Comparison of ENCODE assay signal across 10 cellular contexts in genomic region chr10:35607475-35608316, GRCh38. TPM values are rescaled to one million over a fixed set of nuclear protein-coding genes. Genes with fewer than 3 reads are reported as not detected.
DNase-seq lines count a peak whose midpoint lies in the region; ATAC-seq and TF ChIP-seq lines count a peak whose summit lies in the region.
"Had no signal": no experiment of that assay in that cellular context is flagged by ENCODE, and none has a peak within 500 bp of the region (broad histone marks: within the 10 kb centered on the region; RNA-seq: fewer than 3 reads in every experiment).

No MANE protein-coding gene starts in this region.

- no peak overlapping the region for H3K27ac Mint-ChIP-seq in activated CD4-positive, alpha-beta memory T cell treated with anti-CD3 and anti-CD28 coated beads, Interleukin-2, amount 10 ng/mL, durations not matched to agents 7 days and 5 days
- H3K27ac Mint-ChIP-seq in stimulated activated effector memory CD8-positive, alpha-beta T cell treated with anti-CD3 and anti-CD28 coated beads, Interleukin-12 subunit alpha, Interleukin-12 subunit beta, amount 100 ng/mL, for 72 hours: no peak overlapping the region
- H3K27ac Mint-ChIP-seq in osteocyte (ENCODE audit: unreplicated experiment): no peak overlapping the region

- H3K4me3 Mint-ChIP-seq in activated CD4-positive, alpha-beta memory T cell treated with anti-CD3 and anti-CD28 coated beads, Interleukin-2, amount 10 ng/mL, durations not matched to agents 7 days and 5 days: peak overlapping the region; percentile 55
- H3K4me3 Mint-ChIP-seq in stimulated activated effector memory CD8-positive, alpha-beta T cell treated with anti-CD3 and anti-CD28 coated beads, Interleukin-12 subunit alpha, Interleukin-12 subunit beta, amount 100 ng/mL, for 72 hours: peak overlapping the region; percentile 65
- no peak overlapping the region for H3K4me3 Mint-ChIP-seq in osteocyte (ENCODE audit: unreplicated experiment)

- DNase-seq in DMS 273 (lab: John Stamatoyannopoulos, UW; ENCODE audit: unreplicated experiment) (peak; percentile 26), DMS 273 treated with DMSO at 0.1 percent for 48 hours (lab: John Stamatoyannopoulos, UW) (no peak), left ventricle myocardium inferior (no peak), occipital lobe (lab: John Stamatoyannopoulos, UW) (no peak), osteocyte (ENCODE audit: extremely low spot score, unreplicated experiment) (no peak)
- peak; percentile 29 for DNase-seq in activated CD4-positive, alpha-beta memory T cell treated with anti-CD3 and anti-CD28 coated beads, Interleukin-2, amount 10 ng/mL, durations not matched to agents 7 days and 5 days
- no peak for DNase-seq in stimulated activated effector memory CD8-positive, alpha-beta T cell treated with anti-CD3 and anti-CD28 coated beads, Interleukin-12 subunit alpha, Interleukin-12 subunit beta, amount 100 ng/mL, for 72 hours (ENCODE audit: low spot score in 2 of 2)

- peak; percentile 61 for ATAC-seq in stimulated activated effector memory CD8-positive, alpha-beta T cell treated with anti-CD3 and anti-CD28 coated beads, Interleukin-12 subunit alpha, Interleukin-12 subunit beta, amount 100 ng/mL, for 72 hours
- no peak for ATAC-seq in GM18873 (IDR thresholded peaks at IDR 0.05; ENCODE audit: low FRiP score, unreplicated experiment)

- H3K27me3 ChIP-seq in left ventricle myocardium inferior (ENCODE audit: low read depth): peaks cover 93% of the 10 kb centered on the region

- peaks cover 11% of the 10 kb centered on the region for H3K4me1 ChIP-seq in left ventricle myocardium inferior

- H3K9me3 ChIP-seq in left ventricle myocardium inferior (replicated peaks): no peaks in the 10 kb centered on the region

- peaks cover 4% of the 10 kb centered on the region for H3K9me3 Mint-ChIP-seq in activated CD4-positive, alpha-beta memory T cell treated with anti-CD3 and anti-CD28 coated beads, Interleukin-2, amount 10 ng/mL, durations not matched to agents 7 days and 5 days
- H3K9me3 Mint-ChIP-seq in stimulated activated effector memory CD8-positive, alpha-beta T cell treated with anti-CD3 and anti-CD28 coated beads, Interleukin-12 subunit alpha, Interleukin-12 subunit beta, amount 100 ng/mL, for 72 hours: no peaks in the 10 kb centered on the region
- H3K9me3 Mint-ChIP-seq in osteocyte (ENCODE audit: unreplicated experiment): no peaks in the 10 kb centered on the region

- no peaks in the 10 kb centered on the region for H3K36me3 Mint-ChIP-seq in activated CD4-positive, alpha-beta memory T cell treated with anti-CD3 and anti-CD28 coated beads, Interleukin-2, amount 10 ng/mL, durations not matched to agents 7 days and 5 days (ENCODE audit: low read depth)
- no peaks in the 10 kb centered on the region for H3K36me3 Mint-ChIP-seq in stimulated activated effector memory CD8-positive, alpha-beta T cell treated with anti-CD3 and anti-CD28 coated beads, Interleukin-12 subunit alpha, Interleukin-12 subunit beta, amount 100 ng/mL, for 72 hours
- H3K36me3 Mint-ChIP-seq in osteocyte (ENCODE audit: unreplicated experiment): no peaks in the 10 kb centered on the region

- peaks cover 34% of the 10 kb centered on the region for H3K27me3 Mint-ChIP-seq in activated CD4-positive, alpha-beta memory T cell treated with anti-CD3 and anti-CD28 coated beads, Interleukin-2, amount 10 ng/mL, durations not matched to agents 7 days and 5 days
- H3K27me3 Mint-ChIP-seq in osteocyte (ENCODE audit: unreplicated experiment): peaks cover 27% of the 10 kb centered on the region

- H3K36me3 ChIP-seq in left ventricle myocardium inferior: no peaks in the 10 kb centered on the region

- no peak for TF ChIP-seq CTCF in left ventricle myocardium inferior (IDR thresholded peaks at IDR 0.05; ENCODE audit: borderline replicate concordance)
- no peak for TF ChIP-seq CTCF in osteocyte (IDR thresholded peaks at IDR 0.05)

- CTCF ChIA-PET in activated CD4-positive, alpha-beta memory T cell treated with anti-CD3 and anti-CD28 coated beads, Interleukin-2, amount 10 ng/mL, durations not matched to agents 7 days and 5 days (lab: Charles Lee): no interaction called here

- intact Hi-C loops in left ventricle myocardium inferior (cut with micrococcal nuclease): no loop called here

- peak overlapping the region; percentile 69 for H3K4me3 ChIP-seq in left ventricle myocardium inferior

- POLR2A ChIA-PET in activated CD4-positive, alpha-beta memory T cell treated with anti-CD3 and anti-CD28 coated beads, Interleukin-2, amount 10 ng/mL, durations not matched to agents 7 days and 5 days (lab: Charles Lee): no interaction called here

- H3K4me1 Mint-ChIP-seq in activated CD4-positive, alpha-beta memory T cell treated with anti-CD3 and anti-CD28 coated beads, Interleukin-2, amount 10 ng/mL, durations not matched to agents 7 days and 5 days: peaks cover 7% of the 10 kb centered on the region
- peaks cover 11% of the 10 kb centered on the region for H3K4me1 Mint-ChIP-seq in stimulated activated effector memory CD8-positive, alpha-beta T cell treated with anti-CD3 and anti-CD28 coated beads, Interleukin-12 subunit alpha, Interleukin-12 subunit beta, amount 100 ng/mL, for 72 hours
- H3K4me1 Mint-ChIP-seq in osteocyte (ENCODE audit: unreplicated experiment): peaks cover 6% of the 10 kb centered on the region

- no peak overlapping the region for H3K27ac ChIP-seq in left ventricle myocardium inferior (replicated peaks)
- H3K27ac ChIP-seq: 22Rv1 had no signal

RNA-seq across cellular contexts. Expression of gene GJD4, which starts 2.6 kb away (rescaled TPM):
- not detected for total RNA-seq in activated CD4-positive, alpha-beta memory T cell treated with anti-CD3 and anti-CD28 coated beads, Interleukin-2, amount 10 ng/mL, durations not matched to agents 7 days and 5 days
- total RNA-seq in left ventricle myocardium inferior (not detected), occipital lobe (not detected), osteocyte (not detected in 2 replicates)
- total RNA-seq: NCI-H460 had no signal

RNA-seq across cellular contexts. Expression of gene FZD8, which starts 34.4 kb away (rescaled TPM):
- total RNA-seq in activated CD4-positive, alpha-beta memory T cell treated with anti-CD3 and anti-CD28 coated beads, Interleukin-2, amount 10 ng/mL, durations not matched to agents 7 days and 5 days: under 1 TPM; 0.65 to 0.95 TPM
- total RNA-seq in left ventricle myocardium inferior (6.6 TPM), occipital lobe (21.2 TPM), osteocyte (28.0 and 28.7 TPM in 2 replicates)

Comparison
In these comparisons a context has a peak if more than half of its experiments do, and no peak if none do; other contexts are left out.
1. DNase-seq: peak in DMS 273 (single experiment) and activated CD4-positive, alpha-beta memory T cell treated with anti-CD3 and anti-CD28 coated beads, Interleukin-2, amount 10 ng/mL, durations not matched to agents 7 days and 5 days (single experiment); none in DMS 273 treated with DMSO at 0.1 percent for 48 hours (single experiment), left ventricle myocardium inferior (single experiment), stimulated activated effector memory CD8-positive, alpha-beta T cell treated with anti-CD3 and anti-CD28 coated beads, Interleukin-12 subunit alpha, Interleukin-12 subunit beta, amount 100 ng/mL, for 72 hours (0 of 2), occipital lobe (single experiment) and osteocyte (single experiment).